In genomic region chr20:41143354-41143753, GRCh38 we compare ENCODE assay signal across 12 cellular contexts. TPM values are rescaled to one million over a fixed set of nuclear protein-coding genes. Genes with fewer than 3 reads are reported as not detected.
A peak's percentile ranks its signal among the peaks of the same experiment; 100 is the strongest.
DNase-seq lines count a peak whose midpoint lies in the region; ATAC-seq and TF ChIP-seq lines count a peak whose summit lies in the region.
"Had no signal": no experiment of that assay in that cellular context is flagged by ENCODE, and none has a peak within 500 bp of the region (broad histone marks: within the 10 kb centered on the region; RNA-seq: fewer than 3 reads in every experiment).

No MANE protein-coding gene starts in this region.

- peaks cover 10% of the 10 kb centered on the region for H3K23me2 ChIP-seq in H9 (ENCODE audit: insufficient read length, low read depth, low read length, poor library complexity, severe bottlenecking)

- peaks cover 59 to 76% of the 10 kb centered on the region in 2 experiments for H3K4me1 Mint-ChIP-seq in H9
- H3K4me1 Mint-ChIP-seq in neural progenitor cell: peaks cover 55% of the 10 kb centered on the region

- H3K4me3 ChIP-seq in BLaER1 (no peak overlapping the region), neural progenitor cell (no peak overlapping the region), mesenchymal stem cell (ENCODE audit: insufficient read depth in 1 of 2, low read depth in 1 of 2, low read length in 2 of 2) (no peak overlapping the region)

- H3K79me1 ChIP-seq in H9 (ENCODE audit: insufficient read depth, low read depth, low read length, poor library complexity, severe bottlenecking): peaks cover 4% of the 10 kb centered on the region
- H3K79me1 ChIP-seq in mesenchymal stem cell (replicated peaks; ENCODE audit: low read length, poor library complexity, severe bottlenecking): peaks cover 7% of the 10 kb centered on the region

- H3K9me3 Mint-ChIP-seq in H9 (no peaks in the 10 kb centered on the region), neural progenitor cell (no peaks in the 10 kb centered on the region)

- H3K4me3 Mint-ChIP-seq in H9 (no peak overlapping the region), neural progenitor cell (no peak overlapping the region)

- H3K27me3 ChIP-seq in BLaER1 (no peaks in the 10 kb centered on the region), H9 (ENCODE audit: insufficient read depth, low read length) (no peaks in the 10 kb centered on the region), neural progenitor cell (no peaks in the 10 kb centered on the region), mesenchymal stem cell (ENCODE audit: control insufficient read depth in 1 of 2, insufficient read depth in 1 of 2, low read length in 2 of 2) (no peaks in the 10 kb centered on the region)
- H3K27me3 ChIP-seq: foreskin keratinocyte had no signal

- no peak overlapping the region for H3T11ph ChIP-seq in H9 (ENCODE audit: low read length)

- ATAC-seq in HG03457 (IDR thresholded peaks at IDR 0.05; ENCODE audit: unreplicated experiment): no peak
- no peak for ATAC-seq in HG03039 (IDR thresholded peaks at IDR 0.05; ENCODE audit: unreplicated experiment)
- ATAC-seq: foreskin keratinocyte had no signal

- DNase-seq in H9: no peak
- no peak for DNase-seq in neural progenitor cell (ENCODE audit: low spot score)
- DNase-seq in stimulated activated naive CD4-positive, alpha-beta T cell treated with Interleukin-2 at 50 U/mL for 16 hours (lab: John Stamatoyannopoulos, UW): no peak
- DNase-seq in mesenchymal stem cell: no peak
- DNase-seq: cortex of kidney, foreskin keratinocyte, kidney, NCI-H1048 had no signal

- H4K91ac ChIP-seq in H9 (ENCODE audit: insufficient read length, low read depth, low read length) (no peak overlapping the region), mesenchymal stem cell (ENCODE audit: low read length) (no peak overlapping the region)

- H2AK5ac ChIP-seq in H9 (ENCODE audit: insufficient read length, low read length) (no peak overlapping the region), mesenchymal stem cell (ENCODE audit: low read length, severe bottlenecking) (no peak overlapping the region)

- H3K36me3 Mint-ChIP-seq in H9 (ENCODE audit: insufficient read depth in 1 of 3, low read depth in 3 of 3) (peaks cover 8 to 31% (median 13%) of the 10 kb centered on the region in 3 experiments), neural progenitor cell (peaks cover 44% of the 10 kb centered on the region)

- no peak overlapping the region for H3K27ac ChIP-seq in BLaER1
- no peak overlapping the region for H3K27ac ChIP-seq in H9 (ENCODE audit: insufficient read length, low read depth, low read length)
- H3K27ac ChIP-seq in angular gyrus (ENCODE audit: low read depth, low read length): peak overlapping the region; percentile 22
- H3K27ac ChIP-seq in neural progenitor cell: no peak overlapping the region
- H3K27ac ChIP-seq in mesenchymal stem cell (ENCODE audit: low read length, poor library complexity, severe bottlenecking): no peak overlapping the region
- H3K27ac ChIP-seq: foreskin keratinocyte had no signal

- H3K18ac ChIP-seq in H9 (ENCODE audit: insufficient read length, low read depth, low read length) (no peak overlapping the region), mesenchymal stem cell (ENCODE audit: low read depth in 1 of 2, low read length in 2 of 2) (no peak overlapping the region)

- H3K9me3 ChIP-seq in BLaER1 (no peaks in the 10 kb centered on the region), H9 (ENCODE audit: control insufficient read depth, low read depth, low read length) (no peaks in the 10 kb centered on the region), neural progenitor cell (ENCODE audit: low read depth) (no peaks in the 10 kb centered on the region), mesenchymal stem cell (ENCODE audit: control insufficient read depth, low read length) (no peaks in the 10 kb centered on the region)

- peak overlapping the region in 2 of 3 experiments; percentile 6 to 25; a peak in 2 of 7 replicates for H3K27ac Mint-ChIP-seq in H9
- H3K27ac Mint-ChIP-seq in neural progenitor cell: no peak overlapping the region

- no peak overlapping the region for H3K14ac ChIP-seq in H9 (ENCODE audit: insufficient read depth, low read length)
- peak overlapping the region in 1 of 2 experiments; percentile 19 for H3K14ac ChIP-seq in mesenchymal stem cell (ENCODE audit: low read length in 2 of 2)

- H2BK12ac ChIP-seq in H9 (ENCODE audit: insufficient read length, low read depth, low read length) (no peak overlapping the region), mesenchymal stem cell (ENCODE audit: low read length in 2 of 2) (no peak overlapping the region)

- H2BK15ac ChIP-seq in H9 (ENCODE audit: low read depth, low read length): no peak overlapping the region
- no peak overlapping the region for H2BK15ac ChIP-seq in mesenchymal stem cell (ENCODE audit: low read depth, poor library complexity, severe bottlenecking)

- H3K4ac ChIP-seq in H9 (ENCODE audit: low read depth, low read length) (no peak overlapping the region), mesenchymal stem cell (ENCODE audit: low read depth in 1 of 2, low read length in 2 of 2) (no peak overlapping the region)

- H3K9ac ChIP-seq in BLaER1 (no peak overlapping the region), H9 (ENCODE audit: extremely low read depth, insufficient read length, low read length) (no peak overlapping the region), neural progenitor cell (no peak overlapping the region), mesenchymal stem cell (ENCODE audit: low read length) (no peak overlapping the region)

- H2BK120ac ChIP-seq in H9 (ENCODE audit: low read depth, low read length, poor library complexity, severe bottlenecking) (no peak overlapping the region), mesenchymal stem cell (ENCODE audit: low read depth, low read length) (no peak overlapping the region)

- H2BK20ac ChIP-seq in H9 (ENCODE audit: low read depth, low read length, poor library complexity, severe bottlenecking): no peak overlapping the region

- H2AFZ ChIP-seq in H9 (ENCODE audit: low read length) (no peak overlapping the region), neural progenitor cell (replicated peaks) (no peak overlapping the region), mesenchymal stem cell (ENCODE audit: low read depth, low read length) (no peak overlapping the region)

- H3K4me2 ChIP-seq in BLaER1 (peak overlapping the region; percentile 88), H9 (ENCODE audit: insufficient read depth, insufficient read length, low read length) (no peak overlapping the region), neural progenitor cell (peak overlapping the region; percentile 13), mesenchymal stem cell (ENCODE audit: low read length, poor library complexity, severe bottlenecking) (no peak overlapping the region)

- WGBS in H9 (ENCODE audit: extremely low coverage, insufficient read length, low lambda C conversion rate): no CpG with 5 or more reads among the region's 2 CpGs
- 97% methylated on average over 2 of the region's 2 CpGs for WGBS in mesenchymal stem cell

- H3K23ac ChIP-seq in H9 (ENCODE audit: insufficient read length, low read depth, low read length) (no peak overlapping the region), mesenchymal stem cell (ENCODE audit: low read length in 2 of 2) (no peak overlapping the region)

- H3K4me1 ChIP-seq in BLaER1 (peaks cover 95% of the 10 kb centered on the region), H9 (ENCODE audit: insufficient read depth, low read length) (peaks cover 16% of the 10 kb centered on the region; the same call in 1 of the 2 replicates), neural progenitor cell (peaks cover 42% of the 10 kb centered on the region), mesenchymal stem cell (ENCODE audit: control insufficient read depth, insufficient read depth, low read depth, low read length) (peaks cover 43% of the 10 kb centered on the region)

- no peak for TF ChIP-seq CTCF in H9 (conservative IDR thresholded peaks at IDR 0.05)
- no peak for TF ChIP-seq CTCF in neural progenitor cell (IDR thresholded peaks at IDR 0.05)

- H3K36me3 ChIP-seq in BLaER1: peaks cover 72% of the 10 kb centered on the region
- H3K36me3 ChIP-seq in neural progenitor cell: no peaks in the 10 kb centered on the region
- H3K36me3 ChIP-seq in mesenchymal stem cell (ENCODE audit: control insufficient read depth in 1 of 2, insufficient read depth in 2 of 2, low read depth in 1 of 2, low read length in 2 of 2): peaks cover 0 to 15% of the 10 kb centered on the region in 2 experiments

- H4K5ac ChIP-seq in H9 (ENCODE audit: insufficient read length, low read depth, low read length): no peak overlapping the region

- H3K56ac ChIP-seq in H9 (ENCODE audit: insufficient read length, low read depth, low read length): no peak overlapping the region

- H4K20me1 ChIP-seq in BLaER1 (peaks cover 100% of the 10 kb centered on the region), H9 (ENCODE audit: control insufficient read depth, insufficient read depth, insufficient read length) (no peaks in the 10 kb centered on the region), neural progenitor cell (ENCODE audit: low read depth) (peaks cover 100% of the 10 kb centered on the region)

- H4K8ac ChIP-seq in H9 (replicated peaks; ENCODE audit: insufficient read length, low read depth, low read length): no peak overlapping the region
- no peak overlapping the region for H4K8ac ChIP-seq in mesenchymal stem cell (ENCODE audit: low read length)

- H3F3A ChIP-seq in neural progenitor cell (ENCODE audit: low read depth): no peaks in the 10 kb centered on the region

- H3K79me2 ChIP-seq in H9 (ENCODE audit: insufficient read depth, low read length) (peaks cover 93% of the 10 kb centered on the region), neural progenitor cell (ENCODE audit: low read depth) (peaks cover 100% of the 10 kb centered on the region)

- H2BK5ac ChIP-seq in H9 (ENCODE audit: insufficient read length, low read length) (no peak overlapping the region), mesenchymal stem cell (ENCODE audit: low read depth, low read length, poor library complexity, severe bottlenecking) (no peak overlapping the region)

- no peaks in the 10 kb centered on the region for H3K27me3 Mint-ChIP-seq in H9 (ENCODE audit: low read depth)
- no peaks in the 10 kb centered on the region for H3K27me3 Mint-ChIP-seq in neural progenitor cell (ENCODE audit: insufficient read depth, low read depth)

RNA-seq across cellular contexts. Expression of gene PLCG1, which starts 6.0 kb away (rescaled TPM):
- 161 and 171 TPM in 2 replicates for total RNA-seq in H9 (2021)
- total RNA-seq in neural progenitor cell (ENCODE audit: low replicate concordance): 146 and 265 TPM in 2 replicates
- 44.2 TPM for polyA plus RNA-seq in mesenchymal stem cell (2013, experiment 1 of 2)
- polyA plus RNA-seq in mesenchymal stem cell (2013, experiment 2 of 2): 42.6 TPM

Comparison
In these comparisons a context has a peak if more than half of its experiments do, and no peak if none do; other contexts are left out.
1. H3K4me2 ChIP-seq: peak in BLaER1 (single experiment) and neural progenitor cell (single experiment); none in H9 (single experiment) and mesenchymal stem cell (single experiment).